ENCODE assay signal across 9 cellular contexts in the genomic region with DNA sequence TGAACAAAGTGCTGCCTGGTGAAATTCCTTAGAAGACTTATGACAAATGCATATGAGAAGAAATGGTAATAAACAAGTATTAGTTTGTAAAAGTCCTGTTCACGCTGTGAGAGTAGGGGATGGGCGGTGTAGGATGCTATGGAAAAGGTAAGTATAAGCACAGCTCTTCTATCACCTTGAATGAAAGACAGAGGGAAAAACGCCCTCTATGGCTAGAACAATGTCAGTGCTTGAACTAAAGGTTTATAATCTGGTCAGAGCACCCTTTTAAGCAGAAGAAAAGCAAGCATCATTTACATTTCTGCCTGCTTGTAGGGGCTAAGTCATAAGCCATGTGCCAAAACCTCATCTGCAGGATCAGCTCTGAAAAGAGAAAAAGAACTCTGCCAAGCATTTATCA.
DNase-seq lines count a peak whose midpoint lies in the region; ATAC-seq and TF ChIP-seq lines count a peak whose summit lies in the region.
"Had no signal": no experiment of that assay in that cellular context is flagged by ENCODE, and none has a peak within 500 bp of the region (broad histone marks: within the 10 kb centered on the region; RNA-seq: fewer than 3 reads in every experiment).

No MANE protein-coding gene starts in this region.

- intact Hi-C loops in body of pancreas (cut with DNase I): no loop called here

- H3K4me3 ChIP-seq in LNCaP clone FGC (ENCODE audit: low read depth, low read length) (no peak overlapping the region), body of pancreas (no peak overlapping the region)

- DNase-seq in EL (peak; percentile 30), LNCaP clone FGC (ENCODE audit: low read depth) (no peak), body of pancreas (no peak), myocyte (ENCODE audit: low read depth) (peak; percentile 35), DMS114 treated with DMSO at 0.1 percent for 48 hours (lab: John Stamatoyannopoulos, UW; ENCODE audit: unreplicated experiment) (no peak)
- DNase-seq in stimulated activated CD4-positive, alpha-beta T cell treated with anti-CD3 and anti-CD28 coated beads, Interleukin-4, amount 100 ng/mL, for 1 hour: no peak
- DNase-seq: activated CD4-positive, CD25-positive, alpha-beta regulatory T cell had no signal

- no peaks in the 10 kb centered on the region for H3K27me3 ChIP-seq in body of pancreas

- H3K27me3 Mint-ChIP-seq in activated T-helper 17 cell treated with anti-CD3 and anti-CD28 coated beads, Interleukin-2, amount 50 U/mL, for 72 hours: peaks cover 3% of the 10 kb centered on the region

- 71 to 73% methylated on average over 3 of the region's 3 CpGs for WGBS in body of pancreas, 2 donors

- H3K9me3 Mint-ChIP-seq in activated T-helper 17 cell treated with anti-CD3 and anti-CD28 coated beads, Interleukin-2, amount 50 U/mL, for 72 hours: no peaks in the 10 kb centered on the region

- no peak overlapping the region for H3K27ac Mint-ChIP-seq in activated T-helper 17 cell treated with anti-CD3 and anti-CD28 coated beads, Interleukin-2, amount 50 U/mL, for 72 hours

- H3K4me1 ChIP-seq in body of pancreas: peaks cover 13% of the 10 kb centered on the region

- no peaks in the 10 kb centered on the region for H3K4me1 Mint-ChIP-seq in activated T-helper 17 cell treated with anti-CD3 and anti-CD28 coated beads, Interleukin-2, amount 50 U/mL, for 72 hours

- no peak for TF ChIP-seq POLR2A in body of pancreas (IDR thresholded peaks at IDR 0.05)

- TF ChIP-seq CTCF in LNCaP clone FGC (IDR thresholded peaks at IDR 0.05; ENCODE audit: control insufficient read depth, extremely low read depth, insufficient read depth) (peak; percentile 60), body of pancreas (IDR thresholded peaks at IDR 0.05) (peak in 5 of 7 experiments; percentile 9 to 42 (median 19))

- H3K36me3 Mint-ChIP-seq in activated T-helper 17 cell treated with anti-CD3 and anti-CD28 coated beads, Interleukin-2, amount 50 U/mL, for 72 hours (ENCODE audit: low read depth): no peaks in the 10 kb centered on the region

- H3K4me3 Mint-ChIP-seq in activated T-helper 17 cell treated with anti-CD3 and anti-CD28 coated beads, Interleukin-2, amount 50 U/mL, for 72 hours: no peak overlapping the region

- no peaks in the 10 kb centered on the region for H3K36me3 ChIP-seq in body of pancreas (replicated peaks in 1 of 2; ENCODE audit: insufficient read depth in 1 of 2, low read depth in 2 of 2)

- no peak overlapping the region for H3K27ac ChIP-seq in body of pancreas

- ATAC-seq in body of pancreas: no peak
- no peak for ATAC-seq in GM18861 (IDR thresholded peaks at IDR 0.05; ENCODE audit: unreplicated experiment)
- no peak for ATAC-seq in activated T-helper 17 cell treated with anti-CD3 and anti-CD28 coated beads, Interleukin-2, amount 50 U/mL, for 72 hours (replicated peaks)

- H3K9me3 ChIP-seq in body of pancreas: no peaks in the 10 kb centered on the region

Comparison
In these comparisons a context has a peak if more than half of its experiments do, and no peak if none do; other contexts are left out.
1. DNase-seq: peak in EL (single experiment) and myocyte (single experiment); none in LNCaP clone FGC (single experiment), body of pancreas (0 of 4), stimulated activated CD4-positive, alpha-beta T cell treated with anti-CD3 and anti-CD28 coated beads, Interleukin-4, amount 100 ng/mL, for 1 hour (single experiment) and DMS114 treated with DMSO at 0.1 percent for 48 hours (single experiment).